In the genomic region with DNA sequence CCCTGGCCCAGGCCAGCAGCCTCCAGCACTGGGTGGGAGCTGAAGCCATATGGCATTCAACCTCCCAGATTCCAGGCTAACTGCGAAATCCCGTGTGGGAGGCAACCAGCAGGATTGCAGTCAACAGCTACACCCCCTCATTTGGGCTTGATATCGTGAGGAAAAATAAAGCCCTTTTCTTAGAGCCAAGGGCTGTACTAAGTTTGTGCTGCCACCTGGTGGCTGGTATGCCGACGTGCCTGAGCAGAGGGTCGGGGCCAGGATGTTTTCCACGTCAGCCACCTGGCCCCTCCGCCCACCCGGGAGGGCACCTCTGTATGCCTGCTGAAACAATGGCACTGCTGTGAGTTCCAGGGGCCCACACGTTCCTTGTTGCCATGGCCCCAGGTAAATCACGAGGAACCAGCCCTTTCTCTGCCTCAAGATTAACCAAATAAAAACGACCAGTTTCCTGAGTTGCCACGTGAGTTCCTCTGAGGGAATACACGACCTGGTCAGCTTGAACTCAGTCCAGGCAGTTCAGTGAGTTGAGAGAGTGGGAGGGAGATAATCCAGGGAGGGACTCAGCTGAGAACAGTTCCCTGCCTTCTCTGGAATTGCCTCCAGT, we compare ENCODE assay signal across 8 cellular contexts. TPM values are rescaled to one million over a fixed set of nuclear protein-coding genes. Genes with fewer than 3 reads are reported as not detected.
DNase-seq lines count a peak whose midpoint lies in the region; ATAC-seq and TF ChIP-seq lines count a peak whose summit lies in the region.

No MANE protein-coding gene starts in this region.

- no peak overlapping the region for H3K27ac Mint-ChIP-seq in activated naive CD8-positive, alpha-beta T cell treated with anti-CD3 and anti-CD28 coated beads for 36 hours

- peaks cover 1% of the 10 kb centered on the region for H3K9me3 Mint-ChIP-seq in activated naive CD8-positive, alpha-beta T cell treated with anti-CD3 and anti-CD28 coated beads for 36 hours

- H3K4me1 Mint-ChIP-seq in activated naive CD8-positive, alpha-beta T cell treated with anti-CD3 and anti-CD28 coated beads for 36 hours, result peaks cover 3% of the 10 kb centered on the region

- intact Hi-C loops in posterior vena cava (cut with DNase I), result no loop called here

- peak overlapping the region; percentile 53 for H3K27ac ChIP-seq in cardiac muscle cell

- H3K4me3 ChIP-seq in cardiac muscle cell, result no peak overlapping the region

- peaks cover 22% of the 10 kb centered on the region for H3K27me3 Mint-ChIP-seq in activated naive CD8-positive, alpha-beta T cell treated with anti-CD3 and anti-CD28 coated beads for 36 hours

- peak; percentile 57 for DNase-seq in CD1c-positive myeloid dendritic cell (ENCODE audit: extremely low spot score)
- peak; percentile 66 for DNase-seq in HK-2 (ENCODE audit: unreplicated experiment)
- DNase-seq in SK-N-DZ (ENCODE audit: low spot score), result peak; percentile 71
- DNase-seq in activated naive CD8-positive, alpha-beta T cell treated with anti-CD3 and anti-CD28 coated beads for 36 hours, result peak; percentile 58
- peak; percentile 87 to 92 for DNase-seq in cardiac muscle cell (ENCODE audit: low read depth in 1 of 2, low spot score in 1 of 2)
- DNase-seq in posterior vena cava (ENCODE audit: low spot score), result peak; percentile 89
- peak; percentile 68 for DNase-seq in ureter (ENCODE audit: low spot score)

- no peaks in the 10 kb centered on the region for H3K9me3 ChIP-seq in cardiac muscle cell (ENCODE audit: low read depth)

- peak; percentile 88 for TF ChIP-seq CTCF in cardiac muscle cell (IDR thresholded peaks at IDR 0.05; ENCODE audit: low read depth, low read length)

- H3K27me3 ChIP-seq in cardiac muscle cell, result no peaks in the 10 kb centered on the region

- H3K4me3 Mint-ChIP-seq in activated naive CD8-positive, alpha-beta T cell treated with anti-CD3 and anti-CD28 coated beads for 36 hours, result no peak overlapping the region

- no peak for ATAC-seq in HG03095 (IDR thresholded peaks at IDR 0.05; ENCODE audit: unreplicated experiment)

- H3K4me1 ChIP-seq in cardiac muscle cell (ENCODE audit: low read depth), result no peaks in the 10 kb centered on the region

- H3K36me3 Mint-ChIP-seq in activated naive CD8-positive, alpha-beta T cell treated with anti-CD3 and anti-CD28 coated beads for 36 hours, result no peaks in the 10 kb centered on the region

- H3K36me3 ChIP-seq in cardiac muscle cell, result peaks cover 25% of the 10 kb centered on the region

RNA-seq across cellular contexts. Expression of gene TMEM98, which starts 9.0 kb away (rescaled TPM):
- polyA plus RNA-seq in SK-N-DZ (2014; cell fraction: cytosol; rRNA removed), result 177 and 208 TPM in 2 replicates
- polyA plus RNA-seq in SK-N-DZ (2014; cell fraction: nucleus; rRNA removed), result 111 and 142 TPM in 2 replicates
- total RNA-seq in activated naive CD8-positive, alpha-beta T cell treated with anti-CD3 and anti-CD28 coated beads for 36 hours, result not detected
- total RNA-seq in cardiac muscle cell (166 and 230 TPM in 2 replicates), posterior vena cava (10 to 100 TPM; 27.5 to 42.9 TPM), ureter (41.9 TPM)
- polyA plus RNA-seq in cardiac muscle cell, result 216 and 217 TPM in 2 replicates

RNA-seq across cellular contexts. Expression of gene SPACA3, which starts 54.6 kb away (rescaled TPM):
- polyA plus RNA-seq in SK-N-DZ (2014; cell fraction: cytosol; rRNA removed), result 0.14 TPM in 1 of 2 replicates, not detected in the other
- not detected in 2 replicates for polyA plus RNA-seq in SK-N-DZ (2014; cell fraction: nucleus; rRNA removed)
- not detected for total RNA-seq in activated naive CD8-positive, alpha-beta T cell treated with anti-CD3 and anti-CD28 coated beads for 36 hours
- total RNA-seq in cardiac muscle cell (not detected in 2 replicates), posterior vena cava (not detected), ureter (not detected)
- not detected in 2 replicates for polyA plus RNA-seq in cardiac muscle cell

Comparison
In these comparisons a context has a peak if more than half of its experiments do, and no peak if none do; other contexts are left out.
1. RNA of gene TMEM98, which starts 9.0 kb away (total RNA-seq): 166 to 230 TPM in cardiac muscle cell, 27.5 to 42.9 TPM in posterior vena cava and 41.9 TPM in ureter (single experiment); not detected in activated naive CD8-positive, alpha-beta T cell treated with anti-CD3 and anti-CD28 coated beads for 36 hours; every median in the first group is over 10 times any median in the second.
2. Peak in every context shown above with its lines, with median percentiles within 50 percentile points of each other: DNase-seq.